In genomic region chr7:157490465-157490912, GRCh38 we compare ENCODE assay signal across 9 cellular contexts.
A peak's percentile ranks its signal among the peaks of the same experiment; 100 is the strongest.
DNase-seq lines count a peak whose midpoint lies in the region; FAIRE-seq and TF ChIP-seq lines count a peak whose summit lies in the region.
"Had no signal": no experiment of that assay in that cellular context is flagged by ENCODE, and none has a peak within 500 bp of the region (broad histone marks: within the 10 kb centered on the region; RNA-seq: fewer than 3 reads in every experiment).

No MANE protein-coding gene starts in this region.

- TF ChIP-seq CTCF in RWPE1 (conservative IDR thresholded peaks at IDR 0.05; ENCODE audit: low read depth), result no peak
- TF ChIP-seq CTCF in astrocyte of the spinal cord (IDR thresholded peaks at IDR 0.05; ENCODE audit: low read depth, low read length), result no peak

- no peaks in the 10 kb centered on the region for H3K79me2 ChIP-seq in GM23248 (ENCODE audit: insufficient read depth)

- peaks cover 12 to 31% (median 28%) of the 10 kb centered on the region in 11 experiments for H3K27me3 ChIP-seq in BLaER1 treated with 17β-estradiol and CSF1 and Interleukin-3, amounts not matched to agents 10 nM and 100 nM
- no peaks in the 10 kb centered on the region for H3K27me3 ChIP-seq in GM23248 (replicated peaks; ENCODE audit: insufficient read depth)
- H3K27me3 ChIP-seq in small intestine (ENCODE audit: control insufficient read depth in 2 of 2, insufficient read depth in 2 of 2, low read length in 2 of 2), result no peaks in the 10 kb centered on the region
- H3K27me3 ChIP-seq: body of pancreas had no signal

- in situ Hi-C loops in GM23248 (cut with MboI) (no loop called here), astrocyte of the spinal cord (cut with HindIII; ENCODE audit: low sequenced_read_pairs) (loop anchor here (10.0 kb wide), 1 partner anchor 64 kb away; no protein-coding TSS in a partner anchor)

- peaks cover 13 to 52% (median 27%) of the 10 kb centered on the region in 10 experiments for H3K4me1 ChIP-seq in BLaER1 treated with 17β-estradiol and CSF1 and Interleukin-3, amounts not matched to agents 10 nM and 100 nM
- H3K4me1 ChIP-seq in GM23248 (ENCODE audit: insufficient read depth), result no peaks in the 10 kb centered on the region
- H3K4me1 ChIP-seq in small intestine (ENCODE audit: control insufficient read depth in 2 of 2, insufficient read depth in 1 of 2, low read depth in 1 of 2, low read length in 1 of 2), result no peaks in the 10 kb centered on the region
- H3K4me1 ChIP-seq: body of pancreas had no signal

- peak overlapping the region; percentile 42 to 90 (median 87); a peak in 21 of 22 replicates for H3K27ac ChIP-seq in BLaER1 treated with 17β-estradiol and CSF1 and Interleukin-3, amounts not matched to agents 10 nM and 100 nM
- H3K27ac ChIP-seq in GM23248 (no peak overlapping the region), RWPE1 (no peak overlapping the region), small intestine (ENCODE audit: low read depth in 1 of 2, low read length in 1 of 2) (no peak overlapping the region)
- H3K27ac ChIP-seq: body of pancreas had no signal

- H3K36me3 ChIP-seq in BLaER1 treated with 17β-estradiol and CSF1 and Interleukin-3, amounts not matched to agents 10 nM and 100 nM, result no peaks in the 10 kb centered on the region
- H3K36me3 ChIP-seq in GM23248 (ENCODE audit: low read depth) (no peaks in the 10 kb centered on the region), small intestine (ENCODE audit: control insufficient read depth in 2 of 2, insufficient read depth in 2 of 2, low read length in 2 of 2) (no peaks in the 10 kb centered on the region)

- no peak for FAIRE-seq in small intestine (lab: Jason Lieb, UNC)

- H4K20me1 ChIP-seq in BLaER1 treated with 17β-estradiol and CSF1 and Interleukin-3, amounts not matched to agents 10 nM and 100 nM, result peaks cover 0 to 6% (median 0%) of the 10 kb centered on the region in 11 experiments; a peak in 2 of 22 replicates
- no peaks in the 10 kb centered on the region for H4K20me1 ChIP-seq in GM23248 (ENCODE audit: insufficient read depth)

- CTCF ChIA-PET in RWPE1 (lab: Yijun Ruan, JAX), result no interaction called here

- H2AFZ ChIP-seq in GM23248, result no peak overlapping the region

- WGBS in GM23248 (ENCODE audit: low coverage in 1 of 2, low lambda C conversion rate in 2 of 2, missing lambda C conversion rate in 2 of 2), 2 experiments, result 45 to 50% methylated on average over 8 of the region's 8 CpGs
- 62 to 69% (median 66%) methylated on average over 8 of the region's 8 CpGs for WGBS in small intestine, 3 donors

- DNase-seq in GM23248, result peak; percentile 12
- DNase-seq in RWPE1 (ENCODE audit: low spot score), result peak; percentile 29
- peak; percentile 68 for DNase-seq in astrocyte of the spinal cord (ENCODE audit: low read depth, low spot score)
- DNase-seq in small intestine, result peak; percentile 41
- DNase-seq in T1000 (lab: John Stamatoyannopoulos, UW), result no peak
- DNase-seq in NCI-H2227 (lab: John Stamatoyannopoulos, UW; ENCODE audit: unreplicated experiment), result no peak
- no peak for DNase-seq in activated CD4-positive, CD25-positive, alpha-beta regulatory T cell treated with anti-CD3 and anti-CD28 coated beads, Interleukin-2, amount 50 U/mL, for 72 hours

- H3F3A ChIP-seq in GM23248 (ENCODE audit: insufficient read depth), result no peaks in the 10 kb centered on the region

- peak overlapping the region; percentile 49 to 78 (median 63) for H3K4me2 ChIP-seq in BLaER1 treated with 17β-estradiol and CSF1 and Interleukin-3, amounts not matched to agents 10 nM and 100 nM
- H3K4me2 ChIP-seq in GM23248 (ENCODE audit: unreplicated experiment), result no peak overlapping the region

- no peaks in the 10 kb centered on the region for H3K9me2 ChIP-seq in GM23248 (ENCODE audit: insufficient read depth)

- peaks cover 7 to 21% (median 15%) of the 10 kb centered on the region in 11 experiments for H3K9me3 ChIP-seq in BLaER1 treated with 17β-estradiol and CSF1 and Interleukin-3, amounts not matched to agents 10 nM and 100 nM (replicated peaks in 1 of 11)
- no peaks in the 10 kb centered on the region for H3K9me3 ChIP-seq in GM23248 (ENCODE audit: low read depth)
- no peaks in the 10 kb centered on the region for H3K9me3 ChIP-seq in small intestine (ENCODE audit: control insufficient read depth, low read depth)
- H3K9me3 ChIP-seq: body of pancreas had no signal

- peak overlapping the region in 9 of 11 experiments; percentile 54 to 75 (median 67); a peak in 17 of 22 replicates for H3K9ac ChIP-seq in BLaER1 treated with 17β-estradiol and CSF1 and Interleukin-3, amounts not matched to agents 10 nM and 100 nM
- no peak overlapping the region for H3K9ac ChIP-seq in GM23248

- POLR2A ChIA-PET in RWPE1 (lab: Yijun Ruan, JAX; ENCODE audit: low non-redundant PET), result no interaction called here

- H3K4me3 ChIP-seq in BLaER1 treated with 17β-estradiol and CSF1 and Interleukin-3, amounts not matched to agents 10 nM and 100 nM, result no peak overlapping the region
- H3K4me3 ChIP-seq in GM23248 (no peak overlapping the region), astrocyte of the spinal cord (ENCODE audit: low read depth, low read length) (no peak overlapping the region), small intestine (ENCODE audit: low read depth in 1 of 2, low read length in 2 of 2) (no peak overlapping the region)
- H3K4me3 ChIP-seq: body of pancreas had no signal

Comparison
In these comparisons a context has a peak if more than half of its experiments do, and no peak if none do; other contexts are left out.
1. H3K27ac ChIP-seq: peak in BLaER1 treated with 17β-estradiol and CSF1 and Interleukin-3, amounts not matched to agents 10 nM and 100 nM (11 of 11); none in GM23248 (single experiment), RWPE1 (single experiment) and small intestine (0 of 2).
2. DNase-seq: peak in GM23248 (single experiment), RWPE1 (single experiment), astrocyte of the spinal cord (single experiment) and small intestine (single experiment); none in T1000 (single experiment), NCI-H2227 (single experiment) and activated CD4-positive, CD25-positive, alpha-beta regulatory T cell treated with anti-CD3 and anti-CD28 coated beads, Interleukin-2, amount 50 U/mL, for 72 hours (single experiment).